ENCODE assay signal across 11 cellular contexts in the genomic region with DNA sequence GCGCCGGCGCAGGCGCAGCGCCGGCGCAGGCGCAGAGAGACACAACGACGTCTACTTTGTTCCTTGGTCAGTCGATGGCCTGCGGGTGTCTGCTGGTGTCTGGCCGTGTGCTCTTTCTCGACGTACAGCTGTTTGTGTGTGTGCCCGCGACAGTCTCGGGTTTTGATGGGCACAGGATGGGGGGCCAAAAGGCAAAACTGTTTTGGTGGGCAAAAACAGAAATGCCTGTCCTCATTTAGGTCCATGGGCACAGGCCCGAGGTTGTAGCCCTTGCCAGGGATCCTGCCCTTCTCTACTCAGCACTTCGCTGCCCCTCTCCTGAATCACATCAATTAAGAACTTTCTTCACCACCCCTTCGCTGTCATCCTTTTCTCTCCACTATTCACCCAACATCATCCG.
DNase-seq lines count a peak whose midpoint lies in the region; ATAC-seq and TF ChIP-seq lines count a peak whose summit lies in the region.
"Had no signal": no experiment of that assay in that cellular context is flagged by ENCODE, and none has a peak within 500 bp of the region (broad histone marks: within the 10 kb centered on the region; RNA-seq: fewer than 3 reads in every experiment).

No MANE protein-coding gene starts in this region.

- H2BK120ac ChIP-seq in H9 (ENCODE audit: low read depth, low read length, poor library complexity, severe bottlenecking) = no peak overlapping the region

- no peak overlapping the region for H2AFZ ChIP-seq in H9 (ENCODE audit: low read length)

- H3K4me2 ChIP-seq in H9 (ENCODE audit: insufficient read depth, insufficient read length, low read length) = no peak overlapping the region

- no peak for ATAC-seq in HG02870 (IDR thresholded peaks at IDR 0.05; ENCODE audit: unreplicated experiment)

- H3K4me1 Mint-ChIP-seq in H9 (no peaks in the 10 kb centered on the region), brain (peaks cover 6% of the 10 kb centered on the region), mesothelial cell of epicardium (peaks cover 1% of the 10 kb centered on the region)

- WGBS in H9 (ENCODE audit: extremely low coverage, insufficient read length, low lambda C conversion rate) = no CpG with 5 or more reads among the region's 22 CpGs

- H3K56ac ChIP-seq in H9 (ENCODE audit: insufficient read length, low read depth, low read length) = no peak overlapping the region

- H3K14ac ChIP-seq in H9 (ENCODE audit: insufficient read depth, low read length) = no peak overlapping the region

- no peak overlapping the region for H4K91ac ChIP-seq in H9 (ENCODE audit: insufficient read length, low read depth, low read length)

- H4K5ac ChIP-seq in H9 (ENCODE audit: insufficient read length, low read depth, low read length) = no peak overlapping the region

- no peak overlapping the region for H3K23ac ChIP-seq in H9 (ENCODE audit: insufficient read length, low read depth, low read length)

- H3K27ac ChIP-seq in H9 (ENCODE audit: insufficient read length, low read depth, low read length) = no peak overlapping the region
- H3K27ac ChIP-seq: SJSA1 had no signal

- H3K27ac Mint-ChIP-seq in H9 (peak overlapping the region in 2 of 3 experiments; percentile 55 to 93; a peak in 3 of 7 replicates), brain (peak overlapping the region in 3 of 5 experiments; percentile 95 to 100 (median 99)), mesothelial cell of epicardium (peak overlapping the region; percentile 94)

- H2AK5ac ChIP-seq in H9 (ENCODE audit: insufficient read length, low read length) = no peak overlapping the region

- H2BK12ac ChIP-seq in H9 (ENCODE audit: insufficient read length, low read depth, low read length) = no peak overlapping the region

- H3K4me1 ChIP-seq in H9 (ENCODE audit: insufficient read depth, low read length) = no peaks in the 10 kb centered on the region; the same call in 1 of the 2 replicates
- H3K4me1 ChIP-seq: SJSA1 had no signal

- no peak overlapping the region for H3K18ac ChIP-seq in H9 (ENCODE audit: insufficient read length, low read depth, low read length)

- H3K4me3 ChIP-seq in AG09309 (ENCODE audit: control insufficient read depth, low read depth, low read length) = peak overlapping the region; percentile 36
- H3K4me3 ChIP-seq: SJSA1 had no signal

- in situ Hi-C loops in GM13976 (cut with MboI; ENCODE audit: low sequenced_read_pairs, unreplicated experiment) = no loop called here

- H3K79me1 ChIP-seq in H9 (ENCODE audit: insufficient read depth, low read depth, low read length, poor library complexity, severe bottlenecking) = no peaks in the 10 kb centered on the region

- TF ChIP-seq CTCF in AG09309 (IDR thresholded peaks at IDR 0.05; ENCODE audit: control insufficient read depth, insufficient read depth, low read depth, low read length, missing control alignments) (no peak), H9 (conservative IDR thresholded peaks at IDR 0.05) (no peak), brain (conservative IDR thresholded peaks at IDR 0.05) (no peak), mesothelial cell of epicardium (IDR thresholded peaks at IDR 0.05; ENCODE audit: unreplicated experiment) (no peak), GM10248 (IDR thresholded peaks at IDR 0.05; ENCODE audit: control extremely low read depth, extremely low read depth, low read depth, missing control alignments) (no peak), GM13976 (IDR thresholded peaks at IDR 0.05; ENCODE audit: borderline replicate concordance, control extremely low read depth, extremely low read depth, insufficient read depth, missing control alignments) (no peak)

- no peak overlapping the region for H3K4ac ChIP-seq in H9 (ENCODE audit: low read depth, low read length)

- POLR2A ChIA-PET in GM10248 (lab: Yijun Ruan, JAX) = no interaction called here

- CTCF ChIA-PET in GM10248 (lab: Yijun Ruan, JAX) = no interaction called here

- H2BK20ac ChIP-seq in H9 (ENCODE audit: low read depth, low read length, poor library complexity, severe bottlenecking) = no peak overlapping the region

- H3K79me2 ChIP-seq in H9 (ENCODE audit: insufficient read depth, low read length) = no peaks in the 10 kb centered on the region

- H3K23me2 ChIP-seq in H9 (ENCODE audit: insufficient read length, low read depth, low read length, poor library complexity, severe bottlenecking) = no peaks in the 10 kb centered on the region

- DNase-seq in AG09309 (ENCODE audit: low read depth) (no peak), H9 (peak; percentile 37), mesothelial cell of epicardium (ENCODE audit: low spot score in 2 of 2, unreplicated experiment in 2 of 2) (peak in 1 of 2 experiments; percentile 20), HPDE6-E6E7 (ENCODE audit: extremely low spot score) (no peak), GM10248 (ENCODE audit: extremely low spot score) (no peak), GM13976 (ENCODE audit: low spot score) (no peak)
- DNase-seq: effector CD4-positive, alpha-beta T cell; NCI-H1694 had no signal

- peak overlapping the region; percentile 50 to 85 for H3K4me3 Mint-ChIP-seq in H9
- H3K4me3 Mint-ChIP-seq in brain = peak overlapping the region in 3 of 5 experiments; percentile 78 to 88 (median 85)
- H3K4me3 Mint-ChIP-seq in mesothelial cell of epicardium = peak overlapping the region; percentile 66

- H4K8ac ChIP-seq in H9 (replicated peaks; ENCODE audit: insufficient read length, low read depth, low read length) = no peak overlapping the region

- no peaks in the 10 kb centered on the region for H3K9me3 ChIP-seq in H9 (ENCODE audit: control insufficient read depth, low read depth, low read length)
- H3K9me3 ChIP-seq: SJSA1 had no signal

- H3K9me3 Mint-ChIP-seq in H9 (peaks cover 5 to 6% of the 10 kb centered on the region in 2 experiments), brain (peaks cover 0 to 16% (median 5%) of the 10 kb centered on the region in 5 experiments), mesothelial cell of epicardium (peaks cover 6% of the 10 kb centered on the region)

- no peak overlapping the region for H2BK5ac ChIP-seq in H9 (ENCODE audit: insufficient read length, low read length)

- no peaks in the 10 kb centered on the region for H4K20me1 ChIP-seq in H9 (ENCODE audit: control insufficient read depth, insufficient read depth, insufficient read length)

- H2BK15ac ChIP-seq in H9 (ENCODE audit: low read depth, low read length) = no peak overlapping the region

- no peak overlapping the region for H3K9ac ChIP-seq in H9 (ENCODE audit: extremely low read depth, insufficient read length, low read length)

- H3K27me3 Mint-ChIP-seq in H9 (ENCODE audit: low read depth) (peaks cover 6% of the 10 kb centered on the region), brain (peaks cover 8% of the 10 kb centered on the region), mesothelial cell of epicardium (ENCODE audit: low read depth) (peaks cover 12% of the 10 kb centered on the region)

- no peak overlapping the region for H3T11ph ChIP-seq in H9 (ENCODE audit: low read length)

- H3K36me3 Mint-ChIP-seq in H9 (ENCODE audit: insufficient read depth in 1 of 3, low read depth in 3 of 3) = peaks cover 0 to 5% (median 3%) of the 10 kb centered on the region in 3 experiments; a peak in 3 of 7 replicates
- no peaks in the 10 kb centered on the region for H3K36me3 Mint-ChIP-seq in brain
- H3K36me3 Mint-ChIP-seq in mesothelial cell of epicardium = peaks cover 5% of the 10 kb centered on the region

- no peaks in the 10 kb centered on the region for H3K27me3 ChIP-seq in H9 (ENCODE audit: insufficient read depth, low read length)
- H3K27me3 ChIP-seq: SJSA1 had no signal
